ENCODE assay signal across 11 cellular contexts in genomic region chr15:68815598-68815997, GRCh38. TPM values are rescaled to one million over a fixed set of nuclear protein-coding genes. Genes with fewer than 3 reads are reported as not detected.
DNase-seq lines count a peak whose midpoint lies in the region; ATAC-seq and TF ChIP-seq lines count a peak whose summit lies in the region.
"Had no signal": no experiment of that assay in that cellular context is flagged by ENCODE, and none has a peak within 500 bp of the region (broad histone marks: within the 10 kb centered on the region; RNA-seq: fewer than 3 reads in every experiment).

No MANE protein-coding gene starts in this region.

- H2AFZ ChIP-seq in OCI-LY1 (ENCODE audit: low read length), result no peak overlapping the region

- H4K20me1 ChIP-seq in OCI-LY1 (ENCODE audit: insufficient read depth, low read length), result no peaks in the 10 kb centered on the region

- H3K9me3 ChIP-seq in OCI-LY1 (ENCODE audit: low read length) (no peaks in the 10 kb centered on the region), stomach (no peaks in the 10 kb centered on the region)
- H3K9me3 ChIP-seq: adrenal gland had no signal

- H3K27me3 Mint-ChIP-seq in activated T-cell treated with anti-CD3 and anti-CD28 coated beads, Interleukin-2, amount 50 U/mL, for 72 hours (ENCODE audit: low read depth), result no peaks in the 10 kb centered on the region

- no peak for TF ChIP-seq POLR2A in stomach (IDR thresholded peaks at IDR 0.05)

- H3K9ac ChIP-seq in OCI-LY1 (ENCODE audit: low read length), result peak overlapping the region; percentile 10; the same call in 1 of the 2 replicates

- peaks cover 38% of the 10 kb centered on the region for H3K4me1 ChIP-seq in OCI-LY1 (ENCODE audit: insufficient read depth, low read length, severe bottlenecking)
- peaks cover 49 to 66% (median 58%) of the 10 kb centered on the region in 4 donors for H3K4me1 ChIP-seq in stomach

- intact Hi-C loops in stomach (cut with DNase I; ENCODE audit: low total_unique reads), result no loop called here

- peaks cover 59% of the 10 kb centered on the region for H3K4me1 Mint-ChIP-seq in activated T-cell treated with anti-CD3 and anti-CD28 coated beads, Interleukin-2, amount 50 U/mL, for 72 hours (ENCODE audit: low read depth)
- H3K4me1 Mint-ChIP-seq in stimulated activated effector memory CD8-positive, alpha-beta T cell treated with anti-CD3 and anti-CD28 coated beads, Interleukin-12 subunit alpha, Interleukin-12 subunit beta, amount 100 ng/mL, for 72 hours, result peaks cover 57% of the 10 kb centered on the region

- H3K27me3 ChIP-seq in OCI-LY1 (ENCODE audit: insufficient read depth, low read length) (no peaks in the 10 kb centered on the region), stomach (no peaks in the 10 kb centered on the region)
- H3K27me3 ChIP-seq: adrenal gland had no signal

- H3K79me2 ChIP-seq in OCI-LY1 (ENCODE audit: insufficient read depth, low read length), result peaks cover 95% of the 10 kb centered on the region

- H3K4me2 ChIP-seq in OCI-LY1 (ENCODE audit: low read length), result peak overlapping the region; percentile 74

- H3K27ac ChIP-seq in OCI-LY1 (ENCODE audit: low read depth, low read length, poor library complexity, severe bottlenecking), result peak overlapping the region; percentile 83
- H3K27ac ChIP-seq in stomach, result peak overlapping the region in 2 of 5 donors; percentile 99 to 100
- H3K27ac ChIP-seq: C4-2B had no signal

- peaks cover 51% of the 10 kb centered on the region; the same call in 1 of the 2 replicates for H3K36me3 ChIP-seq in OCI-LY1 (ENCODE audit: insufficient read depth, low read length)
- no peaks in the 10 kb centered on the region for H3K36me3 ChIP-seq in stomach
- H3K36me3 ChIP-seq: adrenal gland had no signal

- no peaks in the 10 kb centered on the region for H3K9me3 Mint-ChIP-seq in activated T-cell treated with anti-CD3 and anti-CD28 coated beads, Interleukin-2, amount 50 U/mL, for 72 hours
- no peaks in the 10 kb centered on the region for H3K9me3 Mint-ChIP-seq in stimulated activated effector memory CD8-positive, alpha-beta T cell treated with anti-CD3 and anti-CD28 coated beads, Interleukin-12 subunit alpha, Interleukin-12 subunit beta, amount 100 ng/mL, for 72 hours

- TF ChIP-seq EP300 in stomach (IDR thresholded peaks at IDR 0.05), result no peak

- TF ChIP-seq CTCF in OCI-LY1 (IDR thresholded peaks at IDR 0.05; ENCODE audit: low read length) (no peak), stomach (IDR thresholded peaks at IDR 0.05) (no peak)

- H3K9me2 ChIP-seq in OCI-LY1 (ENCODE audit: low read depth, low read length), result no peaks in the 10 kb centered on the region

- DNase-seq in activated T-cell treated with anti-CD3 and anti-CD28 coated beads, Interleukin-2, amount 50 U/mL, for 72 hours, result no peak
- no peak for DNase-seq in activated T-cell treated with anti-CD3 and anti-CD28 coated beads, Interleukin-2, amount 50 U/mL, for 48 hours
- DNase-seq in ecto neural progenitor cell (ENCODE audit: low spot score) (peak; percentile 30), stomach (no peak)
- no peak for DNase-seq in stimulated activated effector memory CD8-positive, alpha-beta T cell treated with anti-CD3 and anti-CD28 coated beads, Interleukin-12 subunit alpha, Interleukin-12 subunit beta, amount 100 ng/mL, for 72 hours (ENCODE audit: low spot score in 2 of 2)
- DNase-seq: adrenal gland, posterior cingulate gyrus had no signal

- peak overlapping the region; percentile 95 to 96 for H3K4me3 Mint-ChIP-seq in activated T-cell treated with anti-CD3 and anti-CD28 coated beads, Interleukin-2, amount 50 U/mL, for 72 hours
- peak overlapping the region; percentile 97 for H3K4me3 Mint-ChIP-seq in stimulated activated effector memory CD8-positive, alpha-beta T cell treated with anti-CD3 and anti-CD28 coated beads, Interleukin-12 subunit alpha, Interleukin-12 subunit beta, amount 100 ng/mL, for 72 hours

- no peak for ATAC-seq in activated T-cell treated with anti-CD3 and anti-CD28 coated beads, Interleukin-2, amount 50 U/mL, for 72 hours (replicated peaks in 1 of 2)
- no peak for ATAC-seq in stimulated activated effector memory CD8-positive, alpha-beta T cell treated with anti-CD3 and anti-CD28 coated beads, Interleukin-12 subunit alpha, Interleukin-12 subunit beta, amount 100 ng/mL, for 72 hours
- ATAC-seq in HG03095 (IDR thresholded peaks at IDR 0.05; ENCODE audit: unreplicated experiment) (no peak), GM21619 (IDR thresholded peaks at IDR 0.05; ENCODE audit: unreplicated experiment) (no peak)

- 67 to 73% (median 70%) methylated on average over 3 to 4 of the region's 4 CpGs for WGBS in stomach, 5 donors

- H3K36me3 Mint-ChIP-seq in activated T-cell treated with anti-CD3 and anti-CD28 coated beads, Interleukin-2, amount 50 U/mL, for 72 hours (ENCODE audit: insufficient read depth in 2 of 2), result peaks cover 15 to 25% of the 10 kb centered on the region in 2 donors
- peaks cover 61% of the 10 kb centered on the region for H3K36me3 Mint-ChIP-seq in stimulated activated effector memory CD8-positive, alpha-beta T cell treated with anti-CD3 and anti-CD28 coated beads, Interleukin-12 subunit alpha, Interleukin-12 subunit beta, amount 100 ng/mL, for 72 hours

- peak overlapping the region; percentile 77 for H3K4me3 ChIP-seq in OCI-LY1 (ENCODE audit: low read depth, low read length, poor library complexity, severe bottlenecking)
- H3K4me3 ChIP-seq in stomach, result no peak overlapping the region
- H3K4me3 ChIP-seq: adrenal gland had no signal

- H3F3A ChIP-seq in OCI-LY1 (ENCODE audit: insufficient read depth, low read length), result no peaks in the 10 kb centered on the region

- no peak overlapping the region for H3K27ac Mint-ChIP-seq in activated T-cell treated with anti-CD3 and anti-CD28 coated beads, Interleukin-2, amount 50 U/mL, for 72 hours
- H3K27ac Mint-ChIP-seq in stimulated activated effector memory CD8-positive, alpha-beta T cell treated with anti-CD3 and anti-CD28 coated beads, Interleukin-12 subunit alpha, Interleukin-12 subunit beta, amount 100 ng/mL, for 72 hours, result peak overlapping the region; percentile 26

RNA-seq across cellular contexts. Expression of gene ANP32A, which starts 5.1 kb away (rescaled TPM):
- 100 to 1,000 TPM; 200 to 204 TPM for total RNA-seq in activated T-cell treated with anti-CD3 and anti-CD28 coated beads, Interleukin-2, amount 50 U/mL, for 72 hours
- 100 to 1,000 TPM in 1 of 5 donors, 10 to 100 TPM in 4; 34.4 to 112 (median 65.2) TPM for total RNA-seq in stomach
- 10 to 100 TPM; 53.1 to 80.5 (median 72.2) TPM for polyA plus RNA-seq in stomach
